20 cellular contexts compared by ENCODE assay signal in the genomic region with DNA sequence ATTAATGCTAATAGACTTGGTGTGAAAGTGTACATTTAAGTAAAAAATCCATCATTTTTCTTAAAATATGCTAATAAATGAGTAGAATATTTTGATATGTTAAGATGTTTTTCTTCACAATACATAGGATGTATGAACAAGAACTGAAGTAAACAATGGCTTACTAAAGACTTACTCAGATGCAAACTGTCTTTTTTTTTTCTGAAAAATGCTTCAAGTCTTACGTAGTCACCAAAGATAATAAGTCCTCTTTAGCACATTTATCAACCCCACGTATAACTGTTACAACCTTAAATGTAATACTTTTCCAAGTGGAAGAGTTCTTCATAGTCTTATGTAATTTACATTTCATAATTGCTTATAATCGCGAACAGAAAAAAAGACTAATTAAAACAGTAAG. TPM values are rescaled to one million over a fixed set of nuclear protein-coding genes. Genes with fewer than 3 reads are reported as not detected.
DNase-seq lines count a peak whose midpoint lies in the region; ATAC-seq, FAIRE-seq and TF ChIP-seq lines count a peak whose summit lies in the region.
"Had no signal": no experiment of that assay in that cellular context is flagged by ENCODE, and none has a peak within 500 bp of the region (broad histone marks: within the 10 kb centered on the region; RNA-seq: fewer than 3 reads in every experiment).

No MANE protein-coding gene starts in this region.

- H3K9me3 Mint-ChIP-seq in astrocyte (ENCODE audit: unreplicated experiment), result no peaks in the 10 kb centered on the region
- H3K9me3 Mint-ChIP-seq: CD4-positive, alpha-beta memory T cell; GM23338 had no signal

- peaks cover 11% of the 10 kb centered on the region for H3K4me1 Mint-ChIP-seq in astrocyte (ENCODE audit: low read depth, unreplicated experiment)

- no peak overlapping the region for H3K4me3 Mint-ChIP-seq in astrocyte (ENCODE audit: unreplicated experiment)
- H3K4me3 Mint-ChIP-seq: GM23338 had no signal

- peaks cover 2% of the 10 kb centered on the region for H3K36me3 Mint-ChIP-seq in astrocyte (ENCODE audit: low read depth, unreplicated experiment)

- H3K36me3 ChIP-seq in left ventricle myocardium inferior, result no peaks in the 10 kb centered on the region
- H3K36me3 ChIP-seq in astrocyte (ENCODE audit: insufficient read depth, low read length), result no peaks in the 10 kb centered on the region

- H3K9me3 ChIP-seq in left ventricle myocardium inferior (replicated peaks) (no peaks in the 10 kb centered on the region), astrocyte (ENCODE audit: insufficient read depth, low read depth, low read length) (no peaks in the 10 kb centered on the region)

- H3K4me1 ChIP-seq in left ventricle myocardium inferior, result peaks cover 84% of the 10 kb centered on the region
- peaks cover 7% of the 10 kb centered on the region for H3K4me1 ChIP-seq in astrocyte (ENCODE audit: insufficient read depth, low read length)

- H4K20me1 ChIP-seq in astrocyte (ENCODE audit: insufficient read depth, low read length), result peaks cover 3% of the 10 kb centered on the region

- H3K9ac ChIP-seq in astrocyte (ENCODE audit: low read length), result no peak overlapping the region

- H3K27me3 ChIP-seq in left ventricle myocardium inferior (ENCODE audit: low read depth), result no peaks in the 10 kb centered on the region
- H3K27me3 ChIP-seq in astrocyte (ENCODE audit: insufficient read depth, low read length), result no peaks in the 10 kb centered on the region

- H3K79me2 ChIP-seq in astrocyte (ENCODE audit: insufficient read depth, low read length), result peaks cover 6% of the 10 kb centered on the region

- H3K4me2 ChIP-seq in astrocyte (ENCODE audit: low read length), result no peak overlapping the region
- H3K4me2 ChIP-seq: GM23338 had no signal

- H2AFZ ChIP-seq in astrocyte (ENCODE audit: low read depth, low read length), result no peak overlapping the region
- H2AFZ ChIP-seq: GM23338 had no signal

- no peaks in the 10 kb centered on the region for H3K27me3 Mint-ChIP-seq in astrocyte (ENCODE audit: low read depth, unreplicated experiment)
- H3K27me3 Mint-ChIP-seq: CD4-positive, alpha-beta memory T cell had no signal

- intact Hi-C loops in left ventricle myocardium inferior (cut with micrococcal nuclease), result loop anchor here (10.0 kb wide), 1 partner anchor 52 kb away; the partner anchor contains the start of gene MDFIC
- intact Hi-C loops in Right ventricle myocardium inferior (cut with DNase I), result no loop called here

- ATAC-seq in Right ventricle myocardium inferior (no peak), GM21723 (IDR thresholded peaks at IDR 0.05; ENCODE audit: unreplicated experiment) (no peak)
- ATAC-seq: SK-N-SH treated with all-trans-retinoic acid at 6 μM for 48 hours had no signal

- no peak for TF ChIP-seq CTCF in left ventricle myocardium inferior (IDR thresholded peaks at IDR 0.05; ENCODE audit: borderline replicate concordance)
- TF ChIP-seq CTCF in astrocyte (IDR thresholded peaks at IDR 0.05; ENCODE audit: insufficient read depth, low read depth, low read length), result no peak

- no peak overlapping the region for H3K4me3 ChIP-seq in left ventricle myocardium inferior
- H3K4me3 ChIP-seq in astrocyte (ENCODE audit: insufficient read depth, low read depth, low read length), result no peak overlapping the region
- H3K4me3 ChIP-seq: GM23338 had no signal

- no peak for FAIRE-seq in astrocyte (lab: Jason Lieb, UNC)
- FAIRE-seq: HTR-8/SVneo had no signal

- H3K27ac ChIP-seq in left ventricle myocardium inferior (replicated peaks), result peak overlapping the region; percentile 32
- H3K27ac ChIP-seq in astrocyte (ENCODE audit: low read depth, low read length), result no peak overlapping the region
- H3K27ac ChIP-seq: HL-60 had no signal

- no peak overlapping the region for H3K27ac Mint-ChIP-seq in astrocyte (ENCODE audit: unreplicated experiment)
- H3K27ac Mint-ChIP-seq: GM23338 had no signal

- DNase-seq in left ventricle myocardium inferior (no peak), Right ventricle myocardium inferior (ENCODE audit: missing footprints) (no peak), astrocyte (ENCODE audit: low read depth) (peak; percentile 31), iris pigment epithelial cell (ENCODE audit: low read depth) (peak; percentile 52), T-helper 2 cell (no peak)
- no peak for DNase-seq in activated CD4-positive, alpha-beta T cell treated with anti-CD3 and anti-CD28 coated beads for 48 hours
- no peak for DNase-seq in activated CD4-positive, CD25-positive, alpha-beta regulatory T cell treated with anti-CD3 and anti-CD28 coated beads, Interleukin-2, amount 50 U/mL, for 72 hours
- DNase-seq: 8988T; Calu3; CD4-positive, alpha-beta memory T cell; MV-4-11; NCI-H1417 treated with DMSO at 0.1 percent for 48 hours; NCI-H2029; NCI-H2171; NCI-H774 had no signal

RNA-seq across cellular contexts. Expression of gene MDFIC, which starts 54.8 kb away (rescaled TPM):
- total RNA-seq in left ventricle myocardium inferior (26.5 TPM), Right ventricle myocardium inferior (18.3 TPM), astrocyte (17.7 and 20.3 TPM in 2 replicates)

Comparison
In these comparisons a context has a peak if more than half of its experiments do, and no peak if none do; other contexts are left out.
1. DNase-seq: peak in astrocyte (single experiment) and iris pigment epithelial cell (single experiment); none in left ventricle myocardium inferior (single experiment), Right ventricle myocardium inferior (single experiment), activated CD4-positive, alpha-beta T cell treated with anti-CD3 and anti-CD28 coated beads for 48 hours (single experiment), activated CD4-positive, CD25-positive, alpha-beta regulatory T cell treated with anti-CD3 and anti-CD28 coated beads, Interleukin-2, amount 50 U/mL, for 72 hours (single experiment) and T-helper 2 cell (0 of 5).